Comparison of ENCODE assay signal across 2 cellular contexts in genomic region chr4:6616087-6616995, GRCh38.
A peak's percentile ranks its signal among the peaks of the same experiment; 100 is the strongest.
TF ChIP-seq lines count a peak whose summit lies in the region.

No MANE protein-coding gene starts in this region.

TF ChIP-seq in IMR-90, 13 proteins besides CTCF, POLR2A, EP300 and RAD21:
- no peak for TF ChIP-seq MAZ (IDR thresholded peaks at IDR 0.05; ENCODE audit: borderline replicate concordance, low read depth, low read length)
- TF ChIP-seq SMC3 (IDR thresholded peaks at IDR 0.05; ENCODE audit: low read depth, low read length) = no peak
- no peak for TF ChIP-seq CHD1 (IDR thresholded peaks at IDR 0.05; ENCODE audit: low read depth, low read length)
- no peak for TF ChIP-seq MAFK (IDR thresholded peaks at IDR 0.05; ENCODE audit: low read depth, low read length)
- TF ChIP-seq CEBPB (IDR thresholded peaks at IDR 0.05; ENCODE audit: low read depth, low read length) = no peak
- TF ChIP-seq BHLHE40 (IDR thresholded peaks at IDR 0.05; ENCODE audit: low read depth, low read length) = no peak
- no peak for TF ChIP-seq FOS (IDR thresholded peaks at IDR 0.05; ENCODE audit: low read depth, low read length)
- no peak for TF ChIP-seq NFE2L2 (IDR thresholded peaks at IDR 0.05; ENCODE audit: low read depth, low read length)
- TF ChIP-seq, protein P1, sequence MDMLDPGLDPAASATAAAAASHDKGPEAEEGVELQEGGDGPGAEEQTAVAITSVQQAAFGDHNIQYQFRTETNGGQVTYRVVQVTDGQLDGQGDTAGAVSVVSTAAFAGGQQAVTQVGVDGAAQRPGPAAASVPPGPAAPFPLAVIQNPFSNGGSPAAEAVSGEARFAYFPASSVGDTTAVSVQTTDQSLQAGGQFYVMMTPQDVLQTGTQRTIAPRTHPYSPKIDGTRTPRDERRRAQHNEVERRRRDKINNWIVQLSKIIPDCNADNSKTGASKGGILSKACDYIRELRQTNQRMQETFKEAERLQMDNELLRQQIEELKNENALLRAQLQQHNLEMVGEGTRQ (IDR thresholded peaks at IDR 0.05; ENCODE audit: low read depth, low read length) = no peak
- no peak for TF ChIP-seq ELK1 (IDR thresholded peaks at IDR 0.05; ENCODE audit: borderline replicate concordance, low read depth, low read length)
- no peak for TF ChIP-seq RFX5 (IDR thresholded peaks at IDR 0.05; ENCODE audit: low read depth, low read length)
- no peak for TF ChIP-seq MXI1 (IDR thresholded peaks at IDR 0.05; ENCODE audit: borderline replicate concordance, low read depth, low read length)
- TF ChIP-seq RCOR1 (IDR thresholded peaks at IDR 0.05; ENCODE audit: insufficient replicate concordance, low read length) = no peak

TF ChIP-seq in K562, 482 proteins besides CTCF, POLR2A, EP300 and RAD21:
- TF ChIP-seq ZNF232 (CRISPR knock-in tag; IDR thresholded peaks at IDR 0.05) (no peak), RBM25 (IDR thresholded peaks at IDR 0.05; ENCODE audit: low read depth, low read length, severe bottlenecking) (peak; percentile 58), BCOR (IDR thresholded peaks at IDR 0.05) (peak; percentile 68), KDM1A (IDR thresholded peaks at IDR 0.05) (peak; percentile 31 to 38; a peak in 2 of 4 replicates), NR3C1 (CRISPR knock-in tag; IDR thresholded peaks at IDR 0.05) (no peak), ZNF12 (CRISPR knock-in tag; IDR thresholded peaks at IDR 0.05) (peak; percentile 97), RCOR1 (IDR thresholded peaks at IDR 0.05; ENCODE audit: borderline replicate concordance in 1 of 2, low read depth in 2 of 2, low read length in 2 of 2) (0 out of 4 replicates have a peak, but pooled peaks of 1 of the 2 experiments have one; percentile 11)
